ENCODE assay signal across 18 cellular contexts in genomic region chr13:28001837-28002473, GRCh38.
A peak's percentile ranks its signal among the peaks of the same experiment; 100 is the strongest.
DNase-seq lines count a peak whose midpoint lies in the region; ATAC-seq and TF ChIP-seq lines count a peak whose summit lies in the region.
"Had no signal": no experiment of that assay in that cellular context is flagged by ENCODE, and none has a peak within 500 bp of the region (broad histone marks: within the 10 kb centered on the region; RNA-seq: fewer than 3 reads in every experiment).

No MANE protein-coding gene starts in this region.

- H3K9me3 ChIP-seq in HEK293 (ENCODE audit: control insufficient read depth, insufficient read depth, low read depth, low read length) (no peaks in the 10 kb centered on the region), WERI-Rb-1 (ENCODE audit: severe bottlenecking) (no peaks in the 10 kb centered on the region)
- H3K9me3 ChIP-seq: A549, SJSA1 had no signal

- ATAC-seq in activated CD4-positive, CD25-positive, alpha-beta regulatory T cell treated with anti-CD3 and anti-CD28 coated beads, Interleukin-2, amount 50 U/mL, for 24 hours: no peak
- ATAC-seq in GM19351 (IDR thresholded peaks at IDR 0.05; ENCODE audit: unreplicated experiment): no peak
- no peak for ATAC-seq in GM18502 (IDR thresholded peaks at IDR 0.05; ENCODE audit: poor library complexity, unreplicated experiment)

- DNase-seq in NCI-H82 (lab: John Stamatoyannopoulos, UW): peak; percentile 47
- no peak for DNase-seq in NCI-H82 treated with DMSO at 0.1 percent for 48 hours (lab: John Stamatoyannopoulos, UW; ENCODE audit: unreplicated experiment)
- peak; percentile 28 for DNase-seq in WERI-Rb-1
- DNase-seq: DMS79 treated with DMSO at 0.1 percent for 48 hours, HCEC 1CT, Karpas-422, NCI-H1694, NCI-H2081 treated with DMSO at 0.1 percent for 48 hours, NCI-H226, NCI-H510A treated with DMSO at 0.1 percent for 48 hours, T-helper 1 cell had no signal

- no peaks in the 10 kb centered on the region for H3K4me1 ChIP-seq in HEK293 (ENCODE audit: control insufficient read depth, insufficient read depth, low read length)
- H3K4me1 ChIP-seq: A549, SJSA1 had no signal

- TF ChIP-seq CTCF in HEK293 (tag by site-specific recombination; IDR thresholded peaks at IDR 0.05): no peak
- no peak for TF ChIP-seq CTCF in WERI-Rb-1 (IDR thresholded peaks at IDR 0.05; ENCODE audit: low read depth, low read length)

- H3K4me3 ChIP-seq in HEK293 (ENCODE audit: low read depth, low read length) (no peak overlapping the region), WERI-Rb-1 (ENCODE audit: low read depth, low read length) (no peak overlapping the region)
- H3K4me3 ChIP-seq: A549, GM23338, SJSA1 had no signal

- H3K36me3 ChIP-seq in HEK293 (ENCODE audit: control insufficient read depth in 2 of 2, insufficient read depth in 1 of 2, low read length in 2 of 2) (no peaks in the 10 kb centered on the region), WERI-Rb-1 (no peaks in the 10 kb centered on the region)
- H3K36me3 ChIP-seq: SJSA1 had no signal

- peaks cover 38% of the 10 kb centered on the region for H3K27me3 ChIP-seq in WERI-Rb-1 (ENCODE audit: insufficient read depth, low read depth, severe bottlenecking)
- H3K27me3 ChIP-seq: SJSA1 had no signal

- CTCF ChIA-PET in HEK293 (lab: Yijun Ruan, JAX): interaction anchor here (1.5 kb wide), 1 partner anchor 17 kb away, joined by 3 read pairs; no protein-coding TSS in a partner anchor

- H3K27ac ChIP-seq in HEK293 (ENCODE audit: extremely low read depth, low read depth, low read length): no peak overlapping the region
- H3K27ac ChIP-seq in WERI-Rb-1: no peak overlapping the region
- H3K27ac ChIP-seq: A549, SJSA1 had no signal

- POLR2A ChIA-PET in HEK293 (lab: Yijun Ruan, JAX): no interaction called here

TF ChIP-seq in HEK293, 187 proteins besides CTCF, POLR2A, EP300 and RAD21:
- TF ChIP-seq ZIC2 (tag by site-specific recombination; IDR thresholded peaks at IDR 0.05) (peak; percentile 38; the same call in 1 of the 2 replicates), ZNF639 (tag by site-specific recombination; IDR thresholded peaks at IDR 0.05) (no peak), ZNF518A (tag by site-specific recombination; conservative IDR thresholded peaks at IDR 0.05; ENCODE audit: low read depth) (no peak), ZNF707 (tag by site-specific recombination; IDR thresholded peaks at IDR 0.05) (no peak), ZNF530 (tag by site-specific recombination; IDR thresholded peaks at IDR 0.05; ENCODE audit: low read depth) (no peak)
